10 cellular contexts compared by ENCODE assay signal in genomic region chr5:157267025-157267424, GRCh38. TPM values are rescaled to one million over a fixed set of nuclear protein-coding genes. Genes with fewer than 3 reads are reported as not detected.
A peak's percentile ranks its signal among the peaks of the same experiment; 100 is the strongest.
DNase-seq lines count a peak whose midpoint lies in the region; ATAC-seq and TF ChIP-seq lines count a peak whose summit lies in the region.
"Had no signal": no experiment of that assay in that cellular context is flagged by ENCODE, and none has a peak within 500 bp of the region (broad histone marks: within the 10 kb centered on the region; RNA-seq: fewer than 3 reads in every experiment).

No MANE protein-coding gene starts in this region.

- H2BK5ac ChIP-seq in neuronal stem cell (ENCODE audit: low read length): no peak overlapping the region

- H3K79me2 ChIP-seq in OCI-LY1 (ENCODE audit: insufficient read depth, low read length): peaks cover 46% of the 10 kb centered on the region

- H3K36me3 ChIP-seq in ES-I3 (ENCODE audit: insufficient read depth, low read length) (0 out of 2 replicates have a peak, but pooled peaks cover 3% of the 10 kb centered on the region), OCI-LY1 (ENCODE audit: insufficient read depth, low read length) (peaks cover 21% of the 10 kb centered on the region; the same call in 1 of the 2 replicates), neuronal stem cell (replicated peaks in 1 of 2; ENCODE audit: control insufficient read depth in 2 of 2, insufficient read depth in 2 of 2, low read length in 2 of 2) (peaks cover 0 to 29% of the 10 kb centered on the region in 2 donors), brain microvascular endothelial cell (replicated peaks) (no peaks in the 10 kb centered on the region)
- H3K36me3 ChIP-seq: pancreas had no signal

- H3K27me3 ChIP-seq in OCI-LY1 (ENCODE audit: insufficient read depth, low read length) (no peaks in the 10 kb centered on the region), neuronal stem cell (ENCODE audit: control insufficient read depth in 3 of 3, insufficient read depth in 3 of 3, low read depth in 1 of 3, low read length in 3 of 3) (peaks cover 0 to 7% (median 0%) of the 10 kb centered on the region in 3 experiments), brain microvascular endothelial cell (replicated peaks) (no peaks in the 10 kb centered on the region)
- H3K27me3 ChIP-seq: pancreas had no signal

- no peak overlapping the region for H3K18ac ChIP-seq in neuronal stem cell (ENCODE audit: low read length)

- H2BK15ac ChIP-seq in neuronal stem cell (ENCODE audit: low read length): no peak overlapping the region

- peak overlapping the region; percentile 74 for H3K9ac ChIP-seq in ES-I3 (ENCODE audit: low read depth, low read length)
- peak overlapping the region; percentile 77 for H3K9ac ChIP-seq in OCI-LY1 (ENCODE audit: low read length)
- no peak overlapping the region for H3K9ac ChIP-seq in neuronal stem cell (ENCODE audit: low read depth, low read length, poor library complexity)

- H3K4me3 ChIP-seq in OCI-LY1 (ENCODE audit: low read depth, low read length, poor library complexity, severe bottlenecking) (peak overlapping the region; percentile 91), epithelial cell of proximal tubule (ENCODE audit: low read depth, low read length) (peak overlapping the region; percentile 69), neuronal stem cell (ENCODE audit: low read length in 2 of 2) (peak overlapping the region; percentile 89 to 96), brain microvascular endothelial cell (ENCODE audit: low read depth, low read length) (no peak overlapping the region)

- H2AFZ ChIP-seq in OCI-LY1 (ENCODE audit: low read length) (no peak overlapping the region), neuronal stem cell (ENCODE audit: low read length) (no peak overlapping the region)

- peaks cover 6% of the 10 kb centered on the region for H3K79me1 ChIP-seq in neuronal stem cell (ENCODE audit: low read depth, low read length)

- H2AK5ac ChIP-seq in neuronal stem cell (ENCODE audit: low read depth, low read length): no peak overlapping the region

- H4K91ac ChIP-seq in neuronal stem cell (ENCODE audit: low read depth, low read length, poor library complexity): no peak overlapping the region

- DNase-seq in epithelial cell of proximal tubule (ENCODE audit: low read depth): no peak
- DNase-seq in neuronal stem cell (ENCODE audit: low spot score): no peak
- no peak for DNase-seq in NCI-H2171 treated with DMSO at 0.1 percent for 48 hours (lab: John Stamatoyannopoulos, UW)
- no peak for DNase-seq in brain microvascular endothelial cell

- TF ChIP-seq CTCF in OCI-LY1 (IDR thresholded peaks at IDR 0.05; ENCODE audit: low read length) (no peak), epithelial cell of proximal tubule (conservative IDR thresholded peaks at IDR 0.05; ENCODE audit: low read depth, low read length) (no peak), brain microvascular endothelial cell (IDR thresholded peaks at IDR 0.05; ENCODE audit: low read depth, low read length, missing control alignments) (no peak)

- H3F3A ChIP-seq in OCI-LY1 (ENCODE audit: insufficient read depth, low read length): 0 out of 2 replicates have a peak, but pooled peaks cover 2% of the 10 kb centered on the region

- no peak overlapping the region for H3K23ac ChIP-seq in neuronal stem cell (ENCODE audit: low read depth, low read length, poor library complexity)

- H4K8ac ChIP-seq in neuronal stem cell (ENCODE audit: low read depth, low read length): no peak overlapping the region

- H2BK120ac ChIP-seq in neuronal stem cell (ENCODE audit: low read depth, low read length): no peak overlapping the region

- no CpG with 5 or more reads among the region's 3 CpGs for WGBS in neuronal stem cell (ENCODE audit: extremely low coverage in 2 of 2, insufficient read length in 2 of 2, insufficient replicate concordance in 1 of 2), 2 donors

- H4K20me1 ChIP-seq in OCI-LY1 (ENCODE audit: insufficient read depth, low read length): no peaks in the 10 kb centered on the region

- H3K4ac ChIP-seq in neuronal stem cell (ENCODE audit: low read length): no peak overlapping the region

- no peak overlapping the region for H2BK12ac ChIP-seq in neuronal stem cell (ENCODE audit: low read length)

- in situ Hi-C loops in brain microvascular endothelial cell (cut with HindIII; ENCODE audit: low pct_ligation_motif_present, low sequenced_read_pairs): no loop called here

- H3K4me2 ChIP-seq in OCI-LY1 (ENCODE audit: low read length) (peak overlapping the region; percentile 80), neuronal stem cell (ENCODE audit: insufficient read depth, low read length, poor library complexity, severe bottlenecking) (peak overlapping the region; percentile 88)

- ATAC-seq in HG02870 (IDR thresholded peaks at IDR 0.05; ENCODE audit: unreplicated experiment): no peak
- no peak for ATAC-seq in GM18868 (IDR thresholded peaks at IDR 0.05; ENCODE audit: unreplicated experiment)

- no peaks in the 10 kb centered on the region for H3K9me2 ChIP-seq in OCI-LY1 (ENCODE audit: low read depth, low read length)

- peaks cover 25% of the 10 kb centered on the region for H3K4me1 ChIP-seq in ES-I3 (ENCODE audit: insufficient read depth, low read length)
- H3K4me1 ChIP-seq in OCI-LY1 (ENCODE audit: insufficient read depth, low read length, severe bottlenecking): peaks cover 79% of the 10 kb centered on the region
- peaks cover 15 to 21% of the 10 kb centered on the region in 2 donors for H3K4me1 ChIP-seq in neuronal stem cell (ENCODE audit: control insufficient read depth in 2 of 2, insufficient read depth in 1 of 2, low read depth in 1 of 2, low read length in 2 of 2)
- H3K4me1 ChIP-seq: pancreas had no signal

- no peak overlapping the region for H3K14ac ChIP-seq in neuronal stem cell (ENCODE audit: low read length)

- H3K9me3 ChIP-seq in ES-I3 (ENCODE audit: control insufficient read depth, insufficient read depth, low read length) (no peaks in the 10 kb centered on the region), OCI-LY1 (ENCODE audit: low read length) (no peaks in the 10 kb centered on the region), neuronal stem cell (replicated peaks in 1 of 2; ENCODE audit: control insufficient read depth in 2 of 2, insufficient read depth in 1 of 2, low read depth in 1 of 2, low read length in 2 of 2) (no peaks in the 10 kb centered on the region)
- H3K9me3 ChIP-seq: pancreas had no signal

- H3K27ac ChIP-seq in OCI-LY1 (ENCODE audit: low read depth, low read length, poor library complexity, severe bottlenecking) (peak overlapping the region; percentile 99), neuronal stem cell (replicated peaks; ENCODE audit: low read length) (no peak overlapping the region), brain microvascular endothelial cell (no peak overlapping the region)
- H3K27ac ChIP-seq: RWPE1 had no signal

RNA-seq across cellular contexts. Expression of gene CYFIP2, which starts 1.1 kb away (rescaled TPM):
- 56.5 and 59.2 TPM in 2 replicates for total RNA-seq in epithelial cell of proximal tubule
- polyA plus RNA-seq in neuronal stem cell (2013, experiment 1 of 2): 64.7 TPM
- 63.6 TPM for polyA plus RNA-seq in neuronal stem cell (2013, experiment 2 of 2)
